ENCODE assay signal across 8 cellular contexts in the genomic region with DNA sequence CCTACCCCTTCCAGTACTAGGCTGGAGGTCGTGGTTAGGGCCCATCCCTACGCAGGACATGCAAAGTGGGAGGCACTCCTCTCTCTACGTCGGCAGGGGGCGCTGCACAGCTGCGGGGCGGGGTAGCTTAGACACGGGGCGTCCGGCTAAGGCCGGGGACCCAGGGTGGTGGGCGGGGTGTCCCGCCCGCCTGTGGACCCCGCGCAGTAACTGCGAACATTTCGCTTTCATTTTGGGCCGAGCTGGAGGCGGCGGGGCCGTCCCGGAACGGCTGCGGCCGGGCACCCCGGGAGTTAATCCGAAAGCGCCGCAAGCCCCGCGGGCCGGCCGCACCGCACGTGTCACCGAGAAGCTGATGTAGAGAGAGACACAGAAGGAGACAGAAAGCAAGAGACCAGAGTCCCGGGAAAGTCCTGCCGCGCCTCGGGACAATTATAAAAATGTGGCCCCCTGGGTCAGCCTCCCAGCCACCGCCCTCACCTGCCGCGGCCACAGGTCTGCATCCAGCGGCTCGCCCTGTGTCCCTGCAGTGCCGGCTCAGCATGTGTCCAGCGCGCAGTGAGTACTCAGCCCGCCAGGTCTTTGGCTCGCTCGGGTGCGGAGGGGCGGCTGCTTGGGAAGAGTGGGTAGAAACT. TPM values are rescaled to one million over a fixed set of nuclear protein-coding genes. Genes with fewer than 3 reads are reported as not detected.
DNase-seq lines count a peak whose midpoint lies in the region; ATAC-seq and TF ChIP-seq lines count a peak whose summit lies in the region.

TSS of gene IL12A (plus strand) at position 219 of the 635 bp plus-strand sequence.

- H3K27ac ChIP-seq in C4-2B (peak within 1 kb of the TSS; percentile 14), esophagus squamous epithelium (peak within 1 kb of the TSS; percentile 28 to 75 (median 48))
- peak within 1 kb of the TSS; percentile 32 for H3K27ac ChIP-seq in naive thymus-derived CD4-positive, alpha-beta T cell (ENCODE audit: low read depth, low read length)

- H3K4me3 ChIP-seq in esophagus squamous epithelium, result peak within 1 kb of the TSS; percentile 66 to 81 (median 76)
- H3K4me3 ChIP-seq in naive thymus-derived CD4-positive, alpha-beta T cell (ENCODE audit: low read length), result peak within 1 kb of the TSS; percentile 56

- no peaks in the 10 kb centered on the region for H3K27me3 ChIP-seq in esophagus squamous epithelium
- no peaks in the 10 kb centered on the region for H3K27me3 ChIP-seq in naive thymus-derived CD4-positive, alpha-beta T cell (ENCODE audit: control insufficient read depth in 2 of 2, insufficient read depth in 2 of 2, low read length in 2 of 2)

- intact Hi-C loops in esophagus squamous epithelium (cut with DNase I), result no loop called here
- intact Hi-C loops in naive thymus-derived CD4-positive, alpha-beta T cell (cut with micrococcal nuclease), result loop anchor here (1.0 to 10.0 kb wide), 12 partner anchors 14 to 579 kb away; partner anchors contain the start of genes IFT80 (in 2 of the 2), KPNA4 (in 2 of the 2), SMC4 (in 2 of the 2) and TRIM59 (in 1 of the 2)

- TF ChIP-seq POLR2A in GM19099 (IDR thresholded peaks at IDR 0.05; ENCODE audit: extremely low read depth, insufficient read length, low read depth) (peak; percentile 53), esophagus squamous epithelium (IDR thresholded peaks at IDR 0.05) (no peak)

- DNase-seq in NOMO-1 treated with DMSO at 0.1 percent for 48 hours (lab: John Stamatoyannopoulos, UW; ENCODE audit: unreplicated experiment) (peak; percentile 84), activated T-cell treated with anti-CD3 and anti-CD28 coated beads for 48 hours (ENCODE audit: low read depth) (peak; percentile 78), esophagus squamous epithelium (lab: John Stamatoyannopoulos, UW) (peak; percentile 21)
- peak; percentile 59 to 85 (median 75) for DNase-seq in naive thymus-derived CD4-positive, alpha-beta T cell
- peak; percentile 86 for DNase-seq in stimulated activated naive B cell treated with anti-CD40 and anti-IgM and Interleukin-4, amounts not matched to agents 10 μg/mL and 1 μg/mL and 100 μg/mL, for 72 hours

- CTCF ChIA-PET in naive thymus-derived CD4-positive, alpha-beta T cell (lab: Charles Lee), result interaction anchor here (0.7 to 1.5 kb wide), 4 partner anchors 18 to 1897 kb away, joined by 3 to 9 read pairs (median 3); no protein-coding TSS in a partner anchor

- peak; percentile 92 for ATAC-seq in HG03342 (IDR thresholded peaks at IDR 0.05; ENCODE audit: unreplicated experiment)
- ATAC-seq in naive thymus-derived CD4-positive, alpha-beta T cell, result peak; percentile 98
- peak; percentile 92 to 93 for ATAC-seq in stimulated activated naive B cell treated with anti-CD40 and anti-IgM and Interleukin-4, amounts not matched to agents 10 μg/mL and 1 μg/mL and 100 μg/mL, for 72 hours (replicated peaks)

- peaks cover 0 to 62% (median 5%) of the 10 kb centered on the region in 3 donors for H3K4me1 ChIP-seq in esophagus squamous epithelium
- peaks cover 6 to 9% of the 10 kb centered on the region in 2 donors for H3K4me1 ChIP-seq in naive thymus-derived CD4-positive, alpha-beta T cell (ENCODE audit: control insufficient read depth in 2 of 2, insufficient read depth in 2 of 2, low read length in 2 of 2)

- POLR2A ChIA-PET in naive thymus-derived CD4-positive, alpha-beta T cell (lab: Charles Lee), result no interaction called here

- 1% methylated on average over 22 of the region's 54 CpGs; no CpG with 5 or more reads in 1 of the 2 donors for WGBS in esophagus squamous epithelium, 2 donors

- H3K36me3 Mint-ChIP-seq in naive thymus-derived CD4-positive, alpha-beta T cell, result no peaks in the 10 kb centered on the region
- peaks cover 0 to 5% of the 10 kb centered on the region in 2 donors for H3K36me3 Mint-ChIP-seq in stimulated activated naive B cell treated with anti-CD40 and anti-IgM and Interleukin-4, amounts not matched to agents 10 μg/mL and 1 μg/mL and 100 μg/mL, for 72 hours

- no peaks in the 10 kb centered on the region for H3K9me3 ChIP-seq in esophagus squamous epithelium
- no peaks in the 10 kb centered on the region for H3K9me3 ChIP-seq in naive thymus-derived CD4-positive, alpha-beta T cell (ENCODE audit: control insufficient read depth in 2 of 3, low read length in 3 of 3)

- peaks cover 0 to 3% (median 0%) of the 10 kb centered on the region in 3 donors for H3K36me3 ChIP-seq in esophagus squamous epithelium
- H3K36me3 ChIP-seq in naive thymus-derived CD4-positive, alpha-beta T cell (ENCODE audit: control insufficient read depth in 2 of 3, insufficient read depth in 3 of 3, low read length in 3 of 3), result no peaks in the 10 kb centered on the region

- H3K27ac Mint-ChIP-seq in naive thymus-derived CD4-positive, alpha-beta T cell, result peak within 1 kb of the TSS in 5 of 9 donors; percentile 58 to 65 (median 62)
- peak within 1 kb of the TSS; percentile 95 for H3K27ac Mint-ChIP-seq in stimulated activated naive B cell treated with anti-CD40 and anti-IgM and Interleukin-4, amounts not matched to agents 10 μg/mL and 1 μg/mL and 100 μg/mL, for 72 hours

- peak within 1 kb of the TSS; percentile 82 to 89 (median 84) for H3K4me3 Mint-ChIP-seq in naive thymus-derived CD4-positive, alpha-beta T cell
- peak within 1 kb of the TSS; percentile 87 to 88 for H3K4me3 Mint-ChIP-seq in stimulated activated naive B cell treated with anti-CD40 and anti-IgM and Interleukin-4, amounts not matched to agents 10 μg/mL and 1 μg/mL and 100 μg/mL, for 72 hours

- peak; percentile 98 for TF ChIP-seq CTCF in C4-2B (conservative IDR thresholded peaks at IDR 0.05)
- TF ChIP-seq CTCF in esophagus squamous epithelium (IDR thresholded peaks at IDR 0.05), result peak; percentile 75 to 90 (median 84)

- H3K9me3 Mint-ChIP-seq in naive thymus-derived CD4-positive, alpha-beta T cell, result no peaks in the 10 kb centered on the region
- H3K9me3 Mint-ChIP-seq in stimulated activated naive B cell treated with anti-CD40 and anti-IgM and Interleukin-4, amounts not matched to agents 10 μg/mL and 1 μg/mL and 100 μg/mL, for 72 hours, result no peaks in the 10 kb centered on the region

- H3K4me1 Mint-ChIP-seq in naive thymus-derived CD4-positive, alpha-beta T cell, result peaks cover 6 to 33% (median 15%) of the 10 kb centered on the region in 7 donors
- peaks cover 24 to 43% of the 10 kb centered on the region in 2 donors for H3K4me1 Mint-ChIP-seq in stimulated activated naive B cell treated with anti-CD40 and anti-IgM and Interleukin-4, amounts not matched to agents 10 μg/mL and 1 μg/mL and 100 μg/mL, for 72 hours

- peaks cover 0 to 24% (median 10%) of the 10 kb centered on the region in 5 donors for H3K27me3 Mint-ChIP-seq in naive thymus-derived CD4-positive, alpha-beta T cell
- H3K27me3 Mint-ChIP-seq in stimulated activated naive B cell treated with anti-CD40 and anti-IgM and Interleukin-4, amounts not matched to agents 10 μg/mL and 1 μg/mL and 100 μg/mL, for 72 hours, result no peaks in the 10 kb centered on the region

RNA-seq across cellular contexts. Expression of gene IL12A, which starts in this region (rescaled TPM):
- total RNA-seq in esophagus squamous epithelium, result 10 to 100 TPM in 2 of 4 donors, 1 to 10 TPM in 1, under 1 TPM in 1; 0.44 to 27.0 (median 6.8) TPM
- total RNA-seq in naive thymus-derived CD4-positive, alpha-beta T cell, result 1 to 10 TPM in 3 of 5 experiments, under 1 TPM in 2; 0.40 to 1.8 (median 1.3) TPM
- polyA plus RNA-seq in naive thymus-derived CD4-positive, alpha-beta T cell, result under 1 TPM; 0.17 to 0.24 TPM

Comparison
In these comparisons a context has a peak if more than half of its experiments do, and no peak if none do; other contexts are left out.
1. Peak in every context shown above with its lines: DNase-seq, ATAC-seq, H3K4me3 ChIP-seq and H3K27ac ChIP-seq.
2. DNase-seq: peak in every context shown above with its lines; median percentile 86 in stimulated activated naive B cell treated with anti-CD40 and anti-IgM and Interleukin-4, amounts not matched to agents 10 μg/mL and 1 μg/mL and 100 μg/mL, for 72 hours; 84 in NOMO-1 treated with DMSO at 0.1 percent for 48 hours; 78 in activated T-cell treated with anti-CD3 and anti-CD28 coated beads for 48 hours; 75 in naive thymus-derived CD4-positive, alpha-beta T cell; 21 in esophagus squamous epithelium.